16 cellular contexts compared by ENCODE assay signal in the genomic region with DNA sequence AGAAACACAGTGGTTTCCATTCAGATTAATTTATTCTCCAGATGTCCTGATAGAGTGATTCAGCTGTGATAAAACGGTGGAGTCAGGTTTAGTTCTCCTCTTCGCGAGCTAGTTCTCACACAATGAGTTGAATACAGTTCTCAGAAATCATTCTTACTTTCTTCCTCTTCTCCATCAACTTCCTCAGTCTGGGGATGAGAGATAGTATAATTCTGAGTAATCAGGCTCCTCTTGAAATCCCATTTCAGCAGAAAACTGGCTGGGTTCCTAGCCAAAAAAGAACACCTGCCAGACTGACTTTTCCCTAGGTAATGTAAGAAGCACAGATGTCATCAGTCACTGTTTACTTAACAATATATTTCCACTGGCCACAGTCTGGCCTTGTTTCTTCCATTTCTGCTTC.
A peak's percentile ranks its signal among the peaks of the same experiment; 100 is the strongest.
DNase-seq lines count a peak whose midpoint lies in the region; ATAC-seq lines count a peak whose summit lies in the region.
"Had no signal": no experiment of that assay in that cellular context is flagged by ENCODE, and none has a peak within 500 bp of the region (broad histone marks: within the 10 kb centered on the region; RNA-seq: fewer than 3 reads in every experiment).

No MANE protein-coding gene starts in this region.

- no peak for DNase-seq in stimulated activated naive CD8-positive, alpha-beta T cell treated with anti-CD3 and anti-CD28 coated beads, Interleukin-15, Interleukin-2, amounts not matched to agents 100 U/mL and 50 U/mL, for 24 hours
- DNase-seq in OCI-M1 (lab: John Stamatoyannopoulos, UW) (peak; percentile 95), left cardiac atrium (no peak)
- no peak for DNase-seq in stimulated activated naive B cell treated with anti-CD40 and anti-IgM and Interleukin-4, amounts not matched to agents 10 μg/mL and 1 μg/mL and 100 μg/mL, for 72 hours
- DNase-seq: amygdala; CD4-positive, alpha-beta memory T cell; foreskin melanocyte; lower lobe of right lung; naive thymus-derived CD8-positive, alpha-beta T cell; NCI-H345; SW 1271 had no signal

- H3K36me3 Mint-ChIP-seq in stimulated activated naive CD8-positive, alpha-beta T cell treated with anti-CD3 and anti-CD28 coated beads, Interleukin-15, Interleukin-2, amounts not matched to agents 100 ng/mL and 50 ng/mL, for 24 hours (ENCODE audit: low read depth), result no peaks in the 10 kb centered on the region
- no peaks in the 10 kb centered on the region for H3K36me3 Mint-ChIP-seq in stimulated activated naive B cell treated with anti-CD40 and anti-IgM and Interleukin-4, amounts not matched to agents 10 μg/mL and 1 μg/mL and 100 μg/mL, for 72 hours
- H3K36me3 Mint-ChIP-seq: CD4-positive, alpha-beta memory T cell; naive thymus-derived CD8-positive, alpha-beta T cell had no signal

- intact Hi-C loops in left cardiac atrium (cut with DNase I), result no loop called here

- H3K4me3 Mint-ChIP-seq in stimulated activated naive CD8-positive, alpha-beta T cell treated with anti-CD3 and anti-CD28 coated beads, Interleukin-15, Interleukin-2, amounts not matched to agents 100 ng/mL and 50 ng/mL, for 24 hours, result no peak overlapping the region
- H3K4me3 Mint-ChIP-seq in stimulated activated naive B cell treated with anti-CD40 and anti-IgM and Interleukin-4, amounts not matched to agents 10 μg/mL and 1 μg/mL and 100 μg/mL, for 72 hours, result no peak overlapping the region
- H3K4me3 Mint-ChIP-seq: CD4-positive, alpha-beta memory T cell; naive thymus-derived CD8-positive, alpha-beta T cell had no signal

- peaks cover 10% of the 10 kb centered on the region for H3K4me1 Mint-ChIP-seq in stimulated activated naive CD8-positive, alpha-beta T cell treated with anti-CD3 and anti-CD28 coated beads, Interleukin-15, Interleukin-2, amounts not matched to agents 100 ng/mL and 50 ng/mL, for 24 hours (ENCODE audit: low read depth)
- H3K4me1 Mint-ChIP-seq in stimulated activated naive B cell treated with anti-CD40 and anti-IgM and Interleukin-4, amounts not matched to agents 10 μg/mL and 1 μg/mL and 100 μg/mL, for 72 hours, result no peaks in the 10 kb centered on the region
- H3K4me1 Mint-ChIP-seq: CD4-positive, alpha-beta memory T cell; naive thymus-derived CD8-positive, alpha-beta T cell had no signal

- H3K27me3 Mint-ChIP-seq in stimulated activated naive CD8-positive, alpha-beta T cell treated with anti-CD3 and anti-CD28 coated beads, Interleukin-15, Interleukin-2, amounts not matched to agents 100 ng/mL and 50 ng/mL, for 24 hours, result peaks cover 11% of the 10 kb centered on the region
- no peaks in the 10 kb centered on the region for H3K27me3 Mint-ChIP-seq in stimulated activated naive B cell treated with anti-CD40 and anti-IgM and Interleukin-4, amounts not matched to agents 10 μg/mL and 1 μg/mL and 100 μg/mL, for 72 hours
- H3K27me3 Mint-ChIP-seq: naive thymus-derived CD8-positive, alpha-beta T cell had no signal

- ATAC-seq in stimulated activated naive CD8-positive, alpha-beta T cell treated with anti-CD3 and anti-CD28 coated beads, Interleukin-15, Interleukin-2, amounts not matched to agents 100 U/mL and 50 U/mL, for 24 hours, result no peak
- peak; percentile 57 for ATAC-seq in HG03432 (IDR thresholded peaks at IDR 0.05; ENCODE audit: unreplicated experiment)
- ATAC-seq in stimulated activated naive B cell treated with anti-CD40 and anti-IgM and Interleukin-4, amounts not matched to agents 10 μg/mL and 1 μg/mL and 100 μg/mL, for 72 hours (replicated peaks), result peak; percentile 64 to 72
- no peak for ATAC-seq in left cardiac atrium
- no peak for ATAC-seq in GM18909 (IDR thresholded peaks at IDR 0.05; ENCODE audit: poor library complexity, unreplicated experiment)
- no peak for ATAC-seq in GM19035 (IDR thresholded peaks at IDR 0.05; ENCODE audit: unreplicated experiment)
- ATAC-seq: lower lobe of right lung; naive thymus-derived CD8-positive, alpha-beta T cell; Panc1 had no signal

- peak overlapping the region; percentile 68 for H3K27ac Mint-ChIP-seq in stimulated activated naive CD8-positive, alpha-beta T cell treated with anti-CD3 and anti-CD28 coated beads, Interleukin-15, Interleukin-2, amounts not matched to agents 100 ng/mL and 50 ng/mL, for 24 hours
- H3K27ac Mint-ChIP-seq in stimulated activated naive B cell treated with anti-CD40 and anti-IgM and Interleukin-4, amounts not matched to agents 10 μg/mL and 1 μg/mL and 100 μg/mL, for 72 hours, result no peak overlapping the region
- H3K27ac Mint-ChIP-seq: CD4-positive, alpha-beta memory T cell; naive thymus-derived CD8-positive, alpha-beta T cell had no signal

- no peaks in the 10 kb centered on the region for H3K9me3 Mint-ChIP-seq in stimulated activated naive CD8-positive, alpha-beta T cell treated with anti-CD3 and anti-CD28 coated beads, Interleukin-15, Interleukin-2, amounts not matched to agents 100 ng/mL and 50 ng/mL, for 24 hours
- H3K9me3 Mint-ChIP-seq in stimulated activated naive B cell treated with anti-CD40 and anti-IgM and Interleukin-4, amounts not matched to agents 10 μg/mL and 1 μg/mL and 100 μg/mL, for 72 hours, result no peaks in the 10 kb centered on the region
- H3K9me3 Mint-ChIP-seq: CD4-positive, alpha-beta memory T cell; naive thymus-derived CD8-positive, alpha-beta T cell had no signal

Comparison
In these comparisons a context has a peak if more than half of its experiments do, and no peak if none do; other contexts are left out.
1. ATAC-seq: peak in HG03432 (single experiment) and stimulated activated naive B cell treated with anti-CD40 and anti-IgM and Interleukin-4, amounts not matched to agents 10 μg/mL and 1 μg/mL and 100 μg/mL, for 72 hours (2 of 2); none in stimulated activated naive CD8-positive, alpha-beta T cell treated with anti-CD3 and anti-CD28 coated beads, Interleukin-15, Interleukin-2, amounts not matched to agents 100 U/mL and 50 U/mL, for 24 hours (single experiment), left cardiac atrium (0 of 2), GM18909 (single experiment) and GM19035 (single experiment).